Comparison of ENCODE assay signal across 33 cellular contexts in the genomic region with DNA sequence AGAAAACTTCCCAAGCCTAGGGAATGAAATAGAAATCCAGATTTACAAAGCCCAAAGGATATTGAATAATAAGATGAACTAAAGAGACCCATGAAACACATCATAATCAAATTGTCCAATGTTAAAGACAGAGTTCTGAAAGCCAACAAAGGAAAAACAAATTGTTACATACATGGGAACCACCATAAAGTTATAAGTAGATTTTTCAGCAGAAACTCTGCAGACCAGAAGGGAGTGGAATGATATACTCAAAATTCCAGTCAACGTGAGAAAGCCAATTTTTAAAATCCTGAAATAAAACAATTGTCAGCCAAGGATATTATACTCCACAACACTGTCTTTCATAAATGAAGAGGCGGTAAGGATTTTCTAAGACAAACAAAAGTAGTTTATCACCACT.
"Had no signal": no experiment of that assay in that cellular context is flagged by ENCODE, and none has a peak within 500 bp of the region (broad histone marks: within the 10 kb centered on the region; RNA-seq: fewer than 3 reads in every experiment).

No MANE protein-coding gene starts in this region.

- FAIRE-seq: astrocyte, bronchial epithelial cell had no signal

- ATAC-seq: activated naive CD4-positive, alpha-beta T cell treated with anti-CD3 and anti-CD28 coated beads, Interleukin-2, amount 50 U/mL, for 72 hours; activated naive CD8-positive, alpha-beta T cell treated with anti-CD3 and anti-CD28 coated beads, Interleukin-2, amount 50 U/mL, for 24 hours; activated T-cell treated with anti-CD3 and anti-CD28 coated beads, Interleukin-2, amount 50 U/mL, for 4 hours; activated T-cell treated with anti-CD3 and anti-CD28 coated beads, Interleukin-2, amount 50 U/mL, for 72 hours; activated T-helper 17 cell treated with anti-CD3 and anti-CD28 coated beads, Interleukin-2, amount 50 U/mL, for 72 hours; body of pancreas had no signal

- DNase-seq: activated effector memory CD4-positive, alpha-beta T cell treated with anti-CD3 and anti-CD28 coated beads, Interleukin-2, amount 50 U/mL, for 16 hours; activated effector memory CD4-positive, alpha-beta T cell treated with Interleukin-2 at 50 U/mL for 16 hours; activated gamma-delta T cell; activated gamma-delta T cell treated with Interleukin-2 at 50 U/mL for 16 hours; activated naive CD4-positive, alpha-beta T cell; activated naive CD4-positive, alpha-beta T cell treated with anti-CD3 and anti-CD28 coated beads for 36 hours; activated naive CD4-positive, alpha-beta T cell treated with anti-CD3 and anti-CD28 coated beads, Interleukin-2, amount 10 ng/mL, durations not matched to agents 7 days and 5 days; activated naive CD4-positive, alpha-beta T cell treated with anti-CD3 and anti-CD28 coated beads, Interleukin-2, amount 50 U/mL, for 16 hours; activated naive CD4-positive, alpha-beta T cell treated with Interleukin-2 at 50 U/mL for 16 hours; activated naive CD8-positive, alpha-beta T cell treated with anti-CD3 and anti-CD28 coated beads for 36 hours; activated naive CD8-positive, alpha-beta T cell treated with anti-CD3 and anti-CD28 coated beads, Interleukin-2, amount 10 ng/mL, durations not matched to agents 7 days and 5 days; activated naive CD8-positive, alpha-beta T cell treated with anti-CD3 and anti-CD28 coated beads, Interleukin-2, amount 50 U/mL, for 24 hours; activated T-cell treated with anti-CD3 and anti-CD28 coated beads, Interleukin-2, amount 50 U/mL, for 24 hours; activated T-cell treated with anti-CD3 and anti-CD28 coated beads, Interleukin-2, amount 50 U/mL, for 4 hours; activated T-cell treated with anti-CD3 and anti-CD28 coated beads, Interleukin-2, amount 50 U/mL, for 48 hours; activated T-cell treated with anti-CD3 and anti-CD28 coated beads, Interleukin-2, amount 50 U/mL, for 72 hours; adrenal gland; amniotic stem cell; amygdala; anterior cingulate cortex; aorta; body of pancreas; brain microvascular endothelial cell; caudate nucleus; central memory CD4-positive, alpha-beta T cell; cerebellar nuclear complex had no signal

- H3K27me3 ChIP-seq: adrenal gland, ascending aorta, body of pancreas, brain microvascular endothelial cell, breast epithelium had no signal

- H3K9me3 ChIP-seq: body of pancreas had no signal

- H3K4me3 ChIP-seq: adrenal gland, ascending aorta, body of pancreas, breast epithelium, cardiac muscle cell had no signal

- H3K4me1 ChIP-seq: adrenal gland, ascending aorta, body of pancreas, breast epithelium had no signal

- H3K27ac ChIP-seq: adrenal gland, ascending aorta, body of pancreas, brain microvascular endothelial cell, breast epithelium, cardiac muscle cell had no signal

- H3K36me3 ChIP-seq: adrenal gland, ascending aorta, brain microvascular endothelial cell, breast epithelium, cardiac muscle cell had no signal
